Comparison of ENCODE assay signal across 23 cellular contexts in genomic region chr17:65535777-65536572, GRCh38. TPM values are rescaled to one million over a fixed set of nuclear protein-coding genes. Genes with fewer than 3 reads are reported as not detected.
DNase-seq lines count a peak whose midpoint lies in the region; ATAC-seq and TF ChIP-seq lines count a peak whose summit lies in the region.
"Had no signal": no experiment of that assay in that cellular context is flagged by ENCODE, and none has a peak within 500 bp of the region (broad histone marks: within the 10 kb centered on the region; RNA-seq: fewer than 3 reads in every experiment).

No MANE protein-coding gene starts in this region.

- 80 to 99% methylated on average over 2 to 9 of the region's 17 CpGs for WGBS in esophagus squamous epithelium, 2 donors

- H3K36me3 Mint-ChIP-seq in activated T-cell treated with anti-CD3 and anti-CD28 coated beads, Interleukin-2, amount 50 U/mL, for 72 hours (ENCODE audit: insufficient read depth in 2 of 2) = peaks cover 0 to 2% of the 10 kb centered on the region in 2 donors
- H3K36me3 Mint-ChIP-seq in nephron progenitor cell (ENCODE audit: low read depth) = peaks cover 61% of the 10 kb centered on the region
- H3K36me3 Mint-ChIP-seq: activated naive CD8-positive, alpha-beta T cell treated with anti-CD3 and anti-CD28 coated beads for 36 hours; natural killer cell treated with Interleukin-12 subunit alpha and Interleukin-12 subunit beta and Interleukin-15 and Interleukin-18, amount 100 ng/mL, for 72 hours had no signal

- H3K36me3 ChIP-seq in esophagus squamous epithelium = peaks cover 3 to 76% (median 16%) of the 10 kb centered on the region in 3 donors

- H3K27ac Mint-ChIP-seq in activated T-cell treated with anti-CD3 and anti-CD28 coated beads, Interleukin-2, amount 50 U/mL, for 72 hours = peak overlapping the region; percentile 50
- H3K27ac Mint-ChIP-seq in nephron progenitor cell = peak overlapping the region; percentile 64
- H3K27ac Mint-ChIP-seq: activated naive CD8-positive, alpha-beta T cell treated with anti-CD3 and anti-CD28 coated beads for 36 hours; natural killer cell treated with Interleukin-12 subunit alpha and Interleukin-12 subunit beta and Interleukin-15 and Interleukin-18, amount 100 ng/mL, for 72 hours; WTC11 had no signal

- H3K9me3 Mint-ChIP-seq in activated T-cell treated with anti-CD3 and anti-CD28 coated beads, Interleukin-2, amount 50 U/mL, for 72 hours = no peaks in the 10 kb centered on the region
- no peaks in the 10 kb centered on the region for H3K9me3 Mint-ChIP-seq in nephron progenitor cell
- H3K9me3 Mint-ChIP-seq: activated naive CD8-positive, alpha-beta T cell treated with anti-CD3 and anti-CD28 coated beads for 36 hours; natural killer cell treated with Interleukin-12 subunit alpha and Interleukin-12 subunit beta and Interleukin-15 and Interleukin-18, amount 100 ng/mL, for 72 hours; WTC11 had no signal

- no peaks in the 10 kb centered on the region for H3K27me3 Mint-ChIP-seq in activated T-cell treated with anti-CD3 and anti-CD28 coated beads, Interleukin-2, amount 50 U/mL, for 72 hours (ENCODE audit: low read depth)
- H3K27me3 Mint-ChIP-seq in nephron progenitor cell (ENCODE audit: low read depth, poor library complexity) = no peaks in the 10 kb centered on the region
- H3K27me3 Mint-ChIP-seq: activated naive CD8-positive, alpha-beta T cell treated with anti-CD3 and anti-CD28 coated beads for 36 hours had no signal

- no peak overlapping the region for H3K4me3 Mint-ChIP-seq in activated T-cell treated with anti-CD3 and anti-CD28 coated beads, Interleukin-2, amount 50 U/mL, for 72 hours
- no peak overlapping the region for H3K4me3 Mint-ChIP-seq in nephron progenitor cell
- H3K4me3 Mint-ChIP-seq: activated naive CD8-positive, alpha-beta T cell treated with anti-CD3 and anti-CD28 coated beads for 36 hours; natural killer cell treated with Interleukin-12 subunit alpha and Interleukin-12 subunit beta and Interleukin-15 and Interleukin-18, amount 100 ng/mL, for 72 hours; WTC11 had no signal

- H3K27me3 ChIP-seq in esophagus squamous epithelium = no peaks in the 10 kb centered on the region
- H3K27me3 ChIP-seq: foreskin keratinocyte, hepatocyte, transverse colon had no signal

- TF ChIP-seq POLR2A in esophagus squamous epithelium (IDR thresholded peaks at IDR 0.05) = no peak

- peaks cover 8 to 67% (median 16%) of the 10 kb centered on the region in 3 donors for H3K4me1 ChIP-seq in esophagus squamous epithelium
- H3K4me1 ChIP-seq: foreskin keratinocyte had no signal

- peaks cover 36% of the 10 kb centered on the region for H3K4me1 Mint-ChIP-seq in activated T-cell treated with anti-CD3 and anti-CD28 coated beads, Interleukin-2, amount 50 U/mL, for 72 hours (ENCODE audit: low read depth)
- peaks cover 69% of the 10 kb centered on the region for H3K4me1 Mint-ChIP-seq in nephron progenitor cell

- no peak for DNase-seq in activated T-cell treated with anti-CD3 and anti-CD28 coated beads, Interleukin-2, amount 50 U/mL, for 72 hours
- no peak for DNase-seq in activated T-cell treated with anti-CD3 and anti-CD28 coated beads, Interleukin-2, amount 50 U/mL, for 48 hours
- no peak for DNase-seq in esophagus squamous epithelium (lab: John Stamatoyannopoulos, UW)
- DNase-seq in nephron progenitor cell = no peak
- no peak for DNase-seq in NCI-H1105 (lab: John Stamatoyannopoulos, UW)
- DNase-seq in amygdala (lab: John Stamatoyannopoulos, UW) = no peak
- no peak for DNase-seq in NCI-H345 (lab: John Stamatoyannopoulos, UW)
- no peak for DNase-seq in activated CD8-positive, alpha-beta memory T cell treated with anti-CD3 and anti-CD28 coated beads, Interleukin-2, amount 50 U/mL, for 48 hours
- DNase-seq: 8988T; activated CD4-positive, alpha-beta T cell treated with anti-CD3 and anti-CD28 coated beads, Interleukin-2, amount 50 U/mL, for 1 hour; activated effector memory CD4-positive, alpha-beta T cell treated with Interleukin-2 at 50 U/mL for 16 hours; activated naive CD8-positive, alpha-beta T cell treated with anti-CD3 and anti-CD28 coated beads for 36 hours; foreskin keratinocyte; left ventricle myocardium inferior; NCI-H1417 treated with DMSO at 0.1 percent for 48 hours; NCI-H510A treated with DMSO at 0.1 percent for 48 hours; SHP77; transverse colon had no signal

- H3K9me3 ChIP-seq in esophagus squamous epithelium = no peaks in the 10 kb centered on the region
- H3K9me3 ChIP-seq: left ventricle myocardium inferior, transverse colon had no signal

- peak overlapping the region; percentile 44 to 48 (median 46) for H3K27ac ChIP-seq in esophagus squamous epithelium
- H3K27ac ChIP-seq: foreskin keratinocyte, hepatocyte, left ventricle myocardium inferior, transverse colon had no signal

- H3K4me3 ChIP-seq in esophagus squamous epithelium = no peak overlapping the region
- H3K4me3 ChIP-seq: hepatocyte, left ventricle myocardium inferior, transverse colon had no signal

- TF ChIP-seq CTCF in esophagus squamous epithelium (IDR thresholded peaks at IDR 0.05) (no peak), nephron progenitor cell (IDR thresholded peaks at IDR 0.05) (no peak)

- intact Hi-C loops in esophagus squamous epithelium (cut with DNase I) = no loop called here

- ATAC-seq in activated T-cell treated with anti-CD3 and anti-CD28 coated beads, Interleukin-2, amount 50 U/mL, for 72 hours (replicated peaks in 1 of 2) = no peak
- ATAC-seq: foreskin keratinocyte; HCT116; natural killer cell treated with Interleukin-12 subunit alpha and Interleukin-12 subunit beta and Interleukin-15 and Interleukin-18, amount 100 ng/mL, for 72 hours; sciatic nerve; WTC11 had no signal

RNA-seq across cellular contexts. Expression of gene AXIN2, which starts 25.5 kb away (rescaled TPM):
- 1 to 10 TPM; 5.9 to 6.9 TPM for total RNA-seq in activated T-cell treated with anti-CD3 and anti-CD28 coated beads, Interleukin-2, amount 50 U/mL, for 72 hours
- 10 to 100 TPM in 1 of 4 donors, 1 to 10 TPM in 2, under 1 TPM in 1; 0.83 to 10.9 (median 6.2) TPM for total RNA-seq in esophagus squamous epithelium
